Comparison of ENCODE assay signal across 14 cellular contexts in genomic region chr12:6047249-6048227, GRCh38.
DNase-seq lines count a peak whose midpoint lies in the region; FAIRE-seq and TF ChIP-seq lines count a peak whose summit lies in the region.
"Had no signal": no experiment of that assay in that cellular context is flagged by ENCODE, and none has a peak within 500 bp of the region (broad histone marks: within the 10 kb centered on the region; RNA-seq: fewer than 3 reads in every experiment).

No MANE protein-coding gene starts in this region.

- H3K36me3 ChIP-seq in mammary epithelial cell (ENCODE audit: insufficient read depth, low read length), result no peaks in the 10 kb centered on the region

- no TSS peak for BruUV-seq in mammary epithelial cell (replicated peaks; lab: Mats Ljungman, UMichigan)

- no peaks in the 10 kb centered on the region for H4K20me1 ChIP-seq in mammary epithelial cell (ENCODE audit: insufficient read depth, low read length)

- no peak overlapping the region for H3K9ac ChIP-seq in mammary epithelial cell (ENCODE audit: insufficient read depth, low read length)
- H3K9ac ChIP-seq: KMS-11 had no signal

- H2AFZ ChIP-seq in mammary epithelial cell (ENCODE audit: low read depth, low read length), result no peak overlapping the region

- H3K27me3 ChIP-seq in mammary epithelial cell (ENCODE audit: insufficient read depth, low read length), result no peaks in the 10 kb centered on the region

- in situ Hi-C loops in mammary epithelial cell (cut with MboI; ENCODE audit: low sequenced_read_pairs in 2 of 2), result no loop called here

- no peaks in the 10 kb centered on the region for H3K79me2 ChIP-seq in mammary epithelial cell (ENCODE audit: insufficient read depth, low read length)

- H3K27ac ChIP-seq in mammary epithelial cell (ENCODE audit: insufficient read depth, low read depth, low read length), result no peak overlapping the region
- H3K27ac ChIP-seq: KMS-11, left ventricle myocardium inferior had no signal

- no peaks in the 10 kb centered on the region for H3K9me3 ChIP-seq in mammary epithelial cell (replicated peaks; ENCODE audit: insufficient read depth, low read length)
- H3K9me3 ChIP-seq: left ventricle myocardium inferior had no signal

- no peak overlapping the region for H3K4me2 ChIP-seq in mammary epithelial cell (ENCODE audit: insufficient read depth, low read depth, low read length)
- H3K4me2 ChIP-seq: KMS-11 had no signal

- WGBS in mammary epithelial cell (ENCODE audit: low coverage, missing lambda C conversion rate), result 71% methylated on average over 11 of the region's 11 CpGs

- CTCF ChIA-PET in mammary epithelial cell (lab: Charles Lee; ENCODE audit: low non-redundant PET), result no interaction called here

- intact Hi-C loops in mammary epithelial cell (cut with micrococcal nuclease), result loop anchor here (10.0 kb wide), 1 partner anchor 1193 kb away; no protein-coding TSS in a partner anchor

- dilution Hi-C loops in mammary epithelial cell (cut with HindIII; ENCODE audit: low sequenced_read_pairs), result loop anchor here (5.0 kb wide), 1 partner anchor 80 kb away; no protein-coding TSS in a partner anchor

- peaks cover 14% of the 10 kb centered on the region for H3K4me1 ChIP-seq in mammary epithelial cell (ENCODE audit: insufficient read depth, low read length)
- H3K4me1 ChIP-seq: left ventricle myocardium inferior had no signal

- DNase-seq in AG10803 (ENCODE audit: low read depth), result peak; percentile 71
- peak; percentile 55 for DNase-seq in HT1080 (ENCODE audit: low read depth)
- peak; percentile 34 for DNase-seq in mammary epithelial cell
- DNase-seq in kidney glomerular epithelial cell (lab: John Stamatoyannopoulos, UW), result peak; percentile 5
- no peak for DNase-seq in D721Med (ENCODE audit: insufficient read length, low spot score)
- DNase-seq in superior temporal gyrus (ENCODE audit: extremely low spot score), result no peak
- no peak for DNase-seq in DMS 273 (lab: John Stamatoyannopoulos, UW; ENCODE audit: unreplicated experiment)
- no peak for DNase-seq in NCI-H1436 (lab: John Stamatoyannopoulos, UW)
- DNase-seq: activated CD4-positive, alpha-beta T cell treated with anti-CD3 and anti-CD28 coated beads for 48 hours; CD4-positive, CD25-positive, alpha-beta regulatory T cell; left ventricle myocardium inferior; NCI-H2107; T-cell had no signal

- H3K4me3 ChIP-seq in AG10803 (ENCODE audit: low read length) (no peak overlapping the region), mammary epithelial cell (replicated peaks in 1 of 3; ENCODE audit: insufficient read depth in 1 of 3, low read depth in 2 of 3, low read length in 3 of 3) (no peak overlapping the region)
- H3K4me3 ChIP-seq: left ventricle myocardium inferior had no signal

- no peak for FAIRE-seq in D721Med (lab: Jason Lieb, UNC)

- no peak for TF ChIP-seq CTCF in AG10803 (conservative IDR thresholded peaks at IDR 0.05; ENCODE audit: low read length)
- no peak for TF ChIP-seq CTCF in mammary epithelial cell (conservative IDR thresholded peaks at IDR 0.05 in 1 of 2, IDR thresholded peaks at IDR 0.05 in 1 of 2; ENCODE audit: extremely low read depth in 1 of 2, insufficient read depth in 1 of 2, low read depth in 1 of 2, low read length in 2 of 2)
- no peak for TF ChIP-seq CTCF in D721Med (IDR thresholded peaks at IDR 0.05; ENCODE audit: insufficient read depth, missing control alignments)

Comparison
In these comparisons a context has a peak if more than half of its experiments do, and no peak if none do; other contexts are left out.
1. DNase-seq: peak in AG10803 (single experiment), HT1080 (single experiment), mammary epithelial cell (single experiment) and kidney glomerular epithelial cell (single experiment); none in D721Med (single experiment), superior temporal gyrus (single experiment), DMS 273 (single experiment) and NCI-H1436 (single experiment).